In genomic region chr20:38968090-38968489, GRCh38 we compare ENCODE assay signal across 24 cellular contexts.
"Had no signal": no experiment of that assay in that cellular context is flagged by ENCODE, and none has a peak within 500 bp of the region (broad histone marks: within the 10 kb centered on the region; RNA-seq: fewer than 3 reads in every experiment).

No MANE protein-coding gene starts in this region.

- H3K27me3 Mint-ChIP-seq: activated CD4-positive, alpha-beta memory T cell treated with anti-CD3 and anti-CD28 coated beads, Interleukin-2, amount 10 ng/mL, durations not matched to agents 7 days and 5 days; activated CD4-positive, alpha-beta T cell treated with anti-CD3 and anti-CD28 coated beads for 36 hours; activated naive CD8-positive, alpha-beta T cell; activated T-helper 17 cell treated with anti-CD3 and anti-CD28 coated beads, Interleukin-2, amount 50 U/mL, for 72 hours had no signal

- H3K27ac ChIP-seq: KMS-11, RWPE1, SJCRH30, VCaP had no signal

- H3K4me3 Mint-ChIP-seq: activated CD4-positive, alpha-beta memory T cell treated with anti-CD3 and anti-CD28 coated beads, Interleukin-2, amount 10 ng/mL, durations not matched to agents 7 days and 5 days; activated CD4-positive, alpha-beta T cell treated with anti-CD3 and anti-CD28 coated beads for 36 hours; activated naive CD4-positive, alpha-beta T cell treated with anti-CD3 and anti-CD28 coated beads for 36 hours; activated naive CD8-positive, alpha-beta T cell; activated T-helper 17 cell treated with anti-CD3 and anti-CD28 coated beads, Interleukin-2, amount 50 U/mL, for 72 hours had no signal

- H3K4me2 ChIP-seq: KMS-11, SK-N-SH had no signal

- H3K27ac Mint-ChIP-seq: activated CD4-positive, alpha-beta memory T cell treated with anti-CD3 and anti-CD28 coated beads, Interleukin-2, amount 10 ng/mL, durations not matched to agents 7 days and 5 days; activated CD4-positive, alpha-beta T cell treated with anti-CD3 and anti-CD28 coated beads for 36 hours; activated naive CD4-positive, alpha-beta T cell treated with anti-CD3 and anti-CD28 coated beads for 36 hours; activated naive CD8-positive, alpha-beta T cell had no signal

- H3K4me1 ChIP-seq: SJCRH30 had no signal

- ATAC-seq: activated CD4-positive, alpha-beta T cell treated with anti-CD3 and anti-CD28 coated beads for 36 hours; activated T-helper 17 cell treated with anti-CD3 and anti-CD28 coated beads, Interleukin-2, amount 50 U/mL, for 72 hours had no signal

- H3K9me3 ChIP-seq: Peyer's patch, SJCRH30, SK-N-SH had no signal

- H3K9me2 ChIP-seq: SK-N-SH had no signal

- DNase-seq: activated CD4-positive, alpha-beta memory T cell treated with anti-CD3 and anti-CD28 coated beads, Interleukin-2, amount 10 ng/mL, durations not matched to agents 7 days and 5 days; activated CD4-positive, alpha-beta T cell treated with anti-CD3 and anti-CD28 coated beads for 36 hours; activated CD4-positive, alpha-beta T cell treated with anti-CD3 and anti-CD28 coated beads, Interleukin-2, amount 50 U/mL, for 1 hour; activated gamma-delta T cell; activated naive CD4-positive, alpha-beta T cell treated with anti-CD3 and anti-CD28 coated beads for 36 hours; activated T-cell treated with anti-CD3 and anti-CD28 coated beads for 4 hours; activated T-cell treated with anti-CD3 and anti-CD28 coated beads, Interleukin-2, amount 50 U/mL, for 48 hours; MV-4-11; NCI-H1092 treated with DMSO at 0.1 percent for 48 hours; NCI-H1436; NCI-H1694 treated with DMSO at 0.1 percent for 48 hours; NCI-H2029 treated with DMSO at 0.1 percent for 48 hours; NCI-H510A treated with DMSO at 0.1 percent for 48 hours; NCI-H69; Peyer's patch; Right ventricle myocardium superior; SJCRH30; SK-N-SH; T-helper 1 cell had no signal

- H3K9me3 Mint-ChIP-seq: activated CD4-positive, alpha-beta memory T cell treated with anti-CD3 and anti-CD28 coated beads, Interleukin-2, amount 10 ng/mL, durations not matched to agents 7 days and 5 days; activated naive CD4-positive, alpha-beta T cell treated with anti-CD3 and anti-CD28 coated beads for 36 hours; activated T-helper 17 cell treated with anti-CD3 and anti-CD28 coated beads, Interleukin-2, amount 50 U/mL, for 72 hours had no signal

- H3K4me3 ChIP-seq: Peyer's patch, SJCRH30 had no signal

- H3K27me3 ChIP-seq: Peyer's patch, SJCRH30 had no signal

- H3K9ac ChIP-seq: KMS-11, SK-N-SH had no signal
